ENCODE assay signal across 26 cellular contexts in the genomic region with DNA sequence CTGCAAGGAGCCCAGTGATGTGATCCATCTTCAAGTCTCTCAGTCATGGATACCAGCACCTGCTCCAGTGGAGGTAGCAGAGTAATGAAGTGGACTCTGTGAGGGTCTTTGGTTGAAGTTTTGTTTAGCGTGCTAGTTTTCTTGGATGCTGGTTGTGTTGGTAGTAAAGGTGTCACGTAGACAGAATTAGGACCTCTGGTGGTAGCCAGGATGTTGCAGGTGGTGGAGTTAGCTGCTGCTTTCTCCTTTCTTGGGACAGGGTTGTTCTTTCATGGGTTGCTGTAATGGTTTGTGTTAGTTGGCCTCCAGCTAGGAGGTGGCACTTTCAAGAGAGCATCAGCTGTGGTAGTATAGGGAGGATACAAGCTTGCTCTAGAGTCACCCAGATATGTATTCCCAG.
DNase-seq lines count a peak whose midpoint lies in the region; ATAC-seq and TF ChIP-seq lines count a peak whose summit lies in the region.
"Had no signal": no experiment of that assay in that cellular context is flagged by ENCODE, and none has a peak within 500 bp of the region (broad histone marks: within the 10 kb centered on the region; RNA-seq: fewer than 3 reads in every experiment).

No MANE protein-coding gene starts in this region.

- H3K14ac ChIP-seq in H9 (ENCODE audit: insufficient read depth, low read length), result no peak overlapping the region

- H3K9me2 ChIP-seq in PC-3 (replicated peaks; ENCODE audit: low read length), result no peaks in the 10 kb centered on the region
- H3K9me2 ChIP-seq: SK-N-SH had no signal

- H2BK20ac ChIP-seq in H9 (ENCODE audit: low read depth, low read length, poor library complexity, severe bottlenecking), result no peak overlapping the region

- TF ChIP-seq CTCF in AG09309 (IDR thresholded peaks at IDR 0.05; ENCODE audit: control insufficient read depth, insufficient read depth, low read depth, low read length, missing control alignments) (peak; percentile 0), H9 (conservative IDR thresholded peaks at IDR 0.05) (peak; percentile 55), PC-3 (conservative IDR thresholded peaks at IDR 0.05; ENCODE audit: low read depth, low read length) (peak; percentile 36; the same call in 1 of the 2 replicates)

- H2BK15ac ChIP-seq in H9 (ENCODE audit: low read depth, low read length), result no peak overlapping the region

- H3K4me1 ChIP-seq in H9 (ENCODE audit: insufficient read depth, low read length) (no peaks in the 10 kb centered on the region), PC-3 (ENCODE audit: insufficient read depth, low read length) (no peaks in the 10 kb centered on the region), iPS DF 6.9 (ENCODE audit: control insufficient read depth, insufficient read depth, low read length) (no peaks in the 10 kb centered on the region)
- H3K4me1 ChIP-seq: lower lobe of right lung, parathyroid adenoma, right atrium auricular region had no signal

- H2BK120ac ChIP-seq in H9 (ENCODE audit: low read depth, low read length, poor library complexity, severe bottlenecking), result no peak overlapping the region

- no peaks in the 10 kb centered on the region for H3F3A ChIP-seq in PC-3 (ENCODE audit: low read length, unreplicated experiment)

- no peak overlapping the region for H3K4me2 ChIP-seq in H9 (ENCODE audit: insufficient read depth, insufficient read length, low read length)
- H3K4me2 ChIP-seq in PC-3 (ENCODE audit: low read length), result no peak overlapping the region
- H3K4me2 ChIP-seq: SK-N-SH had no signal

- H3K79me2 ChIP-seq in H9 (ENCODE audit: insufficient read depth, low read length) (no peaks in the 10 kb centered on the region), PC-3 (ENCODE audit: low read length) (no peaks in the 10 kb centered on the region)
- H3K79me2 ChIP-seq: parathyroid adenoma had no signal

- no peak for ATAC-seq in PC-3
- ATAC-seq in GM19351 (IDR thresholded peaks at IDR 0.05; ENCODE audit: unreplicated experiment), result no peak
- ATAC-seq in GM18498 (IDR thresholded peaks at IDR 0.05; ENCODE audit: unreplicated experiment), result no peak
- ATAC-seq: activated CD8-positive, alpha-beta T cell treated with anti-CD3 and anti-CD28 coated beads, Interleukin-2, amount 10 ng/mL, durations not matched to agents 7 days and 5 days; activated naive CD8-positive, alpha-beta T cell treated with anti-CD3 and anti-CD28 coated beads, Interleukin-2, amount 50 U/mL, for 24 hours; lower lobe of right lung; T-helper 17 cell had no signal

- H3K36me3 ChIP-seq in PC-3 (ENCODE audit: low read depth, low read length), result no peaks in the 10 kb centered on the region
- H3K36me3 ChIP-seq in iPS DF 6.9 (ENCODE audit: control insufficient read depth, insufficient read depth, low read length), result no peaks in the 10 kb centered on the region
- H3K36me3 ChIP-seq: lower lobe of right lung, right atrium auricular region had no signal

- H3K4me1 Mint-ChIP-seq in H9, result 0 out of 4 replicates have a peak, but pooled peaks cover 0 to 3% of the 10 kb centered on the region in 2 experiments
- no peaks in the 10 kb centered on the region for H3K4me1 Mint-ChIP-seq in activated T-helper 2 cell treated with anti-CD3 and anti-CD28 coated beads, Interferon-gamma antibody, Interleukin-2, Interleukin-4, amounts not matched to agents 10 μg/mL and 5 μg/mL and 100 μg/mL, durations not matched to agents 14 hours and 24 hours and 36 hours (ENCODE audit: low read depth)
- H3K4me1 Mint-ChIP-seq: activated naive CD8-positive, alpha-beta T cell treated with anti-CD3 and anti-CD28 coated beads, Interleukin-2, amount 50 U/mL, for 24 hours; nephron progenitor cell; T-helper 17 cell had no signal

- no peak overlapping the region for H3K23ac ChIP-seq in H9 (ENCODE audit: insufficient read length, low read depth, low read length)

- H3K27ac Mint-ChIP-seq in H9, result no peak overlapping the region; a peak in 1 of 7 replicates
- H3K27ac Mint-ChIP-seq in activated T-helper 2 cell treated with anti-CD3 and anti-CD28 coated beads, Interferon-gamma antibody, Interleukin-2, Interleukin-4, amounts not matched to agents 10 μg/mL and 5 μg/mL and 100 μg/mL, durations not matched to agents 14 hours and 24 hours and 36 hours, result no peak overlapping the region
- H3K27ac Mint-ChIP-seq: activated CD8-positive, alpha-beta T cell treated with anti-CD3 and anti-CD28 coated beads, Interleukin-2, amount 10 ng/mL, durations not matched to agents 7 days and 5 days; activated naive CD8-positive, alpha-beta T cell treated with anti-CD3 and anti-CD28 coated beads, Interleukin-2, amount 50 U/mL, for 24 hours; nephron progenitor cell; T-helper 17 cell had no signal

- intact Hi-C loops in PC-3 (cut with micrococcal nuclease), result no loop called here
- intact Hi-C loops in activated T-helper 2 cell treated with anti-CD3 and anti-CD28 coated beads, Interferon-gamma antibody, Interleukin-2, Interleukin-4, amounts not matched to agents 10 μg/mL and 5 μg/mL and 100 μg/mL, durations not matched to agents 14 hours and 24 hours and 36 hours (cut with micrococcal nuclease), result no loop called here

- H2AFZ ChIP-seq in H9 (ENCODE audit: low read length), result no peak overlapping the region
- H2AFZ ChIP-seq in PC-3 (ENCODE audit: low read length), result no peak overlapping the region
- H2AFZ ChIP-seq: parathyroid adenoma had no signal

- no peaks in the 10 kb centered on the region for H3K27me3 ChIP-seq in H9 (ENCODE audit: insufficient read depth, low read length)
- peaks cover 32% of the 10 kb centered on the region for H3K27me3 ChIP-seq in PC-3 (ENCODE audit: low read length)
- no peaks in the 10 kb centered on the region for H3K27me3 ChIP-seq in iPS DF 6.9 (ENCODE audit: control insufficient read depth, insufficient read depth, low read length)
- H3K27me3 ChIP-seq: right atrium auricular region had no signal

- no peak overlapping the region for H4K91ac ChIP-seq in H9 (ENCODE audit: insufficient read length, low read depth, low read length)

- no TSS peak for BruUV-seq in PC-3 (replicated peaks; lab: Mats Ljungman, UMichigan)

- CTCF ChIA-PET in PC-3 (lab: Charles Lee), result no interaction called here

- H3K27ac ChIP-seq in H9 (ENCODE audit: insufficient read length, low read depth, low read length) (no peak overlapping the region), PC-3 (ENCODE audit: low read length) (no peak overlapping the region), iPS DF 6.9 (ENCODE audit: low read length) (no peak overlapping the region)
- H3K27ac ChIP-seq: lower lobe of right lung, parathyroid adenoma, right atrium auricular region had no signal

- H4K5ac ChIP-seq in H9 (ENCODE audit: insufficient read length, low read depth, low read length), result no peak overlapping the region

- no peak overlapping the region for H3K4ac ChIP-seq in H9 (ENCODE audit: low read depth, low read length)

- H3K4me3 Mint-ChIP-seq in H9, result no peak overlapping the region
- H3K4me3 Mint-ChIP-seq in activated T-helper 2 cell treated with anti-CD3 and anti-CD28 coated beads, Interferon-gamma antibody, Interleukin-2, Interleukin-4, amounts not matched to agents 10 μg/mL and 5 μg/mL and 100 μg/mL, durations not matched to agents 14 hours and 24 hours and 36 hours (ENCODE audit: low read depth), result no peak overlapping the region
- H3K4me3 Mint-ChIP-seq: activated CD8-positive, alpha-beta T cell treated with anti-CD3 and anti-CD28 coated beads, Interleukin-2, amount 10 ng/mL, durations not matched to agents 7 days and 5 days; activated naive CD8-positive, alpha-beta T cell treated with anti-CD3 and anti-CD28 coated beads, Interleukin-2, amount 50 U/mL, for 24 hours; nephron progenitor cell; T-helper 17 cell had no signal

- H3K4me3 ChIP-seq in AG09309 (ENCODE audit: control insufficient read depth, low read depth, low read length), result no peak overlapping the region
- no peak overlapping the region for H3K4me3 ChIP-seq in PC-3 (ENCODE audit: low read length)
- H3K4me3 ChIP-seq in iPS DF 6.9 (ENCODE audit: low read length), result no peak overlapping the region
- H3K4me3 ChIP-seq: lower lobe of right lung, right atrium auricular region had no signal

- no peak overlapping the region for H3K18ac ChIP-seq in H9 (ENCODE audit: insufficient read length, low read depth, low read length)

- H3T11ph ChIP-seq in H9 (ENCODE audit: low read length), result no peak overlapping the region

- H4K20me1 ChIP-seq in H9 (ENCODE audit: control insufficient read depth, insufficient read depth, insufficient read length) (no peaks in the 10 kb centered on the region), PC-3 (ENCODE audit: low read length) (no peaks in the 10 kb centered on the region)

- DNase-seq in AG09309 (ENCODE audit: low read depth) (no peak), H9 (peak; percentile 35), PC-3 (no peak), iPS DF 6.9 (ENCODE audit: low read depth, low spot score) (peak; percentile 9), mesenteric fat pad (ENCODE audit: low spot score) (no peak)
- DNase-seq in activated T-helper 2 cell treated with anti-CD3 and anti-CD28 coated beads, Interferon-gamma antibody, Interleukin-2, Interleukin-4, amounts not matched to agents 10 μg/mL and 5 μg/mL and 100 μg/mL, durations not matched to agents 14 hours and 24 hours and 36 hours (ENCODE audit: low spot score), result no peak
- DNase-seq: activated CD8-positive, alpha-beta T cell treated with anti-CD3 and anti-CD28 coated beads, Interleukin-2, amount 10 ng/mL, durations not matched to agents 7 days and 5 days; activated effector memory CD4-positive, alpha-beta T cell treated with anti-CD3 and anti-CD28 coated beads, Interleukin-2, amount 50 U/mL, for 16 hours; activated naive CD8-positive, alpha-beta T cell treated with anti-CD3 and anti-CD28 coated beads, Interleukin-2, amount 50 U/mL, for 24 hours; COR-L47; DMS53; GF-D8; kidney glomerular epithelial cell; lower lobe of right lung; NCI-H1092 treated with DMSO at 0.1 percent for 48 hours; NCI-H2029; NCI-H69; nephron progenitor cell; SK-N-SH; stimulated activated CD4-positive, alpha-beta T cell treated with anti-CD3 and anti-CD28 coated beads, Interleukin-2, amount 100 ng/mL, for 24 hours; T-helper 17 cell; trophoblast cell had no signal

- H3K56ac ChIP-seq in H9 (ENCODE audit: insufficient read length, low read depth, low read length), result no peak overlapping the region

- peaks cover 28 to 35% of the 10 kb centered on the region in 2 experiments for H3K9me3 Mint-ChIP-seq in H9
- peaks cover 14% of the 10 kb centered on the region for H3K9me3 Mint-ChIP-seq in activated T-helper 2 cell treated with anti-CD3 and anti-CD28 coated beads, Interferon-gamma antibody, Interleukin-2, Interleukin-4, amounts not matched to agents 10 μg/mL and 5 μg/mL and 100 μg/mL, durations not matched to agents 14 hours and 24 hours and 36 hours

- H3K27me3 Mint-ChIP-seq in H9 (ENCODE audit: low read depth), result no peaks in the 10 kb centered on the region
- H3K27me3 Mint-ChIP-seq in activated T-helper 2 cell treated with anti-CD3 and anti-CD28 coated beads, Interferon-gamma antibody, Interleukin-2, Interleukin-4, amounts not matched to agents 10 μg/mL and 5 μg/mL and 100 μg/mL, durations not matched to agents 14 hours and 24 hours and 36 hours (ENCODE audit: low read depth), result peaks cover 31% of the 10 kb centered on the region

- H3K9ac ChIP-seq in H9 (ENCODE audit: extremely low read depth, insufficient read length, low read length), result no peak overlapping the region
- no peak overlapping the region for H3K9ac ChIP-seq in PC-3 (ENCODE audit: low read length)
- H3K9ac ChIP-seq: parathyroid adenoma, SK-N-SH had no signal

- no peaks in the 10 kb centered on the region for H3K9me3 ChIP-seq in H9 (ENCODE audit: control insufficient read depth, low read depth, low read length)
- H3K9me3 ChIP-seq in PC-3 (ENCODE audit: low read length), result peaks cover 8% of the 10 kb centered on the region; the same call in 1 of the 2 replicates
- H3K9me3 ChIP-seq in iPS DF 6.9 (ENCODE audit: control insufficient read depth, insufficient read depth, low read length), result no peaks in the 10 kb centered on the region

- no peak overlapping the region for H4K8ac ChIP-seq in H9 (replicated peaks; ENCODE audit: insufficient read length, low read depth, low read length)

- H2AK5ac ChIP-seq in H9 (ENCODE audit: insufficient read length, low read length), result no peak overlapping the region

- H3K79me1 ChIP-seq in H9 (ENCODE audit: insufficient read depth, low read depth, low read length, poor library complexity, severe bottlenecking), result no peaks in the 10 kb centered on the region

- peaks cover 12 to 23% (median 15%) of the 10 kb centered on the region in 3 experiments for H3K36me3 Mint-ChIP-seq in H9 (ENCODE audit: insufficient read depth in 1 of 3, low read depth in 3 of 3)
- H3K36me3 Mint-ChIP-seq in activated T-helper 2 cell treated with anti-CD3 and anti-CD28 coated beads, Interferon-gamma antibody, Interleukin-2, Interleukin-4, amounts not matched to agents 10 μg/mL and 5 μg/mL and 100 μg/mL, durations not matched to agents 14 hours and 24 hours and 36 hours (ENCODE audit: low read depth), result peaks cover 7% of the 10 kb centered on the region

- no peak overlapping the region for H2BK5ac ChIP-seq in H9 (ENCODE audit: insufficient read length, low read length)

- H2BK12ac ChIP-seq in H9 (ENCODE audit: insufficient read length, low read depth, low read length), result no peak overlapping the region

- POLR2A ChIA-PET in PC-3 (lab: Charles Lee; ENCODE audit: unreplicated experiment), result no interaction called here

- H3K23me2 ChIP-seq in H9 (ENCODE audit: insufficient read length, low read depth, low read length, poor library complexity, severe bottlenecking), result no peaks in the 10 kb centered on the region

- no CpG with 5 or more reads among the region's 2 CpGs for WGBS in H9 (ENCODE audit: extremely low coverage, insufficient read length, low lambda C conversion rate)
- WGBS in iPS DF 6.9 (ENCODE audit: insufficient coverage, insufficient read length), result no CpG with 5 or more reads among the region's 2 CpGs

Comparison
In these comparisons a context has a peak if more than half of its experiments do, and no peak if none do; other contexts are left out.
1. DNase-seq: peak in H9 (single experiment) and iPS DF 6.9 (single experiment); none in AG09309 (single experiment), PC-3 (single experiment), mesenteric fat pad (single experiment) and activated T-helper 2 cell treated with anti-CD3 and anti-CD28 coated beads, Interferon-gamma antibody, Interleukin-2, Interleukin-4, amounts not matched to agents 10 μg/mL and 5 μg/mL and 100 μg/mL, durations not matched to agents 14 hours and 24 hours and 36 hours (single experiment).
2. CTCF ChIP-seq: peak in every context shown above with its lines; median percentile 55 in H9; 36 in PC-3; 0 in AG09309.